9 cellular contexts compared by ENCODE assay signal in genomic region chr17:34378664-34379101, GRCh38. TPM values are rescaled to one million over a fixed set of nuclear protein-coding genes. Genes with fewer than 3 reads are reported as not detected.
DNase-seq lines count a peak whose midpoint lies in the region; ATAC-seq and TF ChIP-seq lines count a peak whose summit lies in the region.
"Had no signal": no experiment of that assay in that cellular context is flagged by ENCODE, and none has a peak within 500 bp of the region (broad histone marks: within the 10 kb centered on the region; RNA-seq: fewer than 3 reads in every experiment).

No MANE protein-coding gene starts in this region.

- peaks cover 4% of the 10 kb centered on the region for H3K36me3 Mint-ChIP-seq in activated CD8-positive, alpha-beta memory T cell treated with anti-CD3 and anti-CD28 coated beads, Interleukin-2, amount 10 ng/mL, durations not matched to agents 7 days and 5 days
- H3K36me3 Mint-ChIP-seq in glutamatergic neuron (ENCODE audit: unreplicated experiment) = no peaks in the 10 kb centered on the region

- H3K27me3 ChIP-seq in BLaER1 (no peaks in the 10 kb centered on the region), testis (no peaks in the 10 kb centered on the region)

- WGBS in testis, 2 donors = 46 to 58% methylated on average over 6 of the region's 6 CpGs

- peaks cover 3% of the 10 kb centered on the region for H3K27me3 Mint-ChIP-seq in activated CD8-positive, alpha-beta memory T cell treated with anti-CD3 and anti-CD28 coated beads, Interleukin-2, amount 10 ng/mL, durations not matched to agents 7 days and 5 days
- no peaks in the 10 kb centered on the region for H3K27me3 Mint-ChIP-seq in glutamatergic neuron (ENCODE audit: unreplicated experiment)

- no peak for TF ChIP-seq CTCF in glutamatergic neuron (IDR thresholded peaks at IDR 0.05; ENCODE audit: partially characterized antibody, unreplicated experiment)
- TF ChIP-seq CTCF in testis (IDR thresholded peaks at IDR 0.05) = no peak

- no peak for TF ChIP-seq POLR2A in testis (IDR thresholded peaks at IDR 0.05)

- peaks cover 68% of the 10 kb centered on the region for H3K4me1 Mint-ChIP-seq in activated CD8-positive, alpha-beta memory T cell treated with anti-CD3 and anti-CD28 coated beads, Interleukin-2, amount 10 ng/mL, durations not matched to agents 7 days and 5 days
- H3K4me1 Mint-ChIP-seq in glutamatergic neuron (ENCODE audit: low read depth, unreplicated experiment) = peaks cover 3% of the 10 kb centered on the region

- no peak overlapping the region for H3K4me3 ChIP-seq in BLaER1
- no peak overlapping the region for H3K4me3 ChIP-seq in testis

- H3K4me2 ChIP-seq in BLaER1 = peak overlapping the region; percentile 62

- ATAC-seq in GM19035 (IDR thresholded peaks at IDR 0.05; ENCODE audit: unreplicated experiment) (peak; percentile 78), HG03432 (IDR thresholded peaks at IDR 0.05; ENCODE audit: unreplicated experiment) (peak; percentile 75)
- peak; percentile 80 for ATAC-seq in activated CD8-positive, alpha-beta memory T cell treated with anti-CD3 and anti-CD28 coated beads, Interleukin-2, amount 10 ng/mL, durations not matched to agents 7 days and 5 days
- ATAC-seq: heart left ventricle had no signal

- peak overlapping the region; percentile 63 for H3K4me3 Mint-ChIP-seq in activated CD8-positive, alpha-beta memory T cell treated with anti-CD3 and anti-CD28 coated beads, Interleukin-2, amount 10 ng/mL, durations not matched to agents 7 days and 5 days
- H3K4me3 Mint-ChIP-seq in glutamatergic neuron (ENCODE audit: unreplicated experiment) = no peak overlapping the region

- intact Hi-C loops in testis (cut with DNase I; ENCODE audit: low total_unique reads) = no loop called here

- H3K9ac ChIP-seq in BLaER1 = no peak overlapping the region

- CTCF ChIA-PET in activated CD8-positive, alpha-beta memory T cell treated with anti-CD3 and anti-CD28 coated beads, Interleukin-2, amount 10 ng/mL, durations not matched to agents 7 days and 5 days (lab: Charles Lee) = interaction anchor here (0.8 to 2.8 kb wide), 8 partner anchors 9 to 178 kb away, joined by 3 to 38 read pairs (median 6); partner anchors contain the start of gene CCL1

- no peaks in the 10 kb centered on the region for H3K9me3 ChIP-seq in BLaER1
- no peaks in the 10 kb centered on the region for H3K9me3 ChIP-seq in testis
- H3K9me3 ChIP-seq: heart left ventricle had no signal

- H4K20me1 ChIP-seq in BLaER1 = no peaks in the 10 kb centered on the region

- no peak overlapping the region for H3K27ac ChIP-seq in BLaER1
- no peak overlapping the region for H3K27ac ChIP-seq in testis

- H3K36me3 ChIP-seq in BLaER1 (no peaks in the 10 kb centered on the region), testis (ENCODE audit: low read depth, missing control alignments) (no peaks in the 10 kb centered on the region)
- H3K36me3 ChIP-seq: heart left ventricle had no signal

- peaks cover 68% of the 10 kb centered on the region for H3K4me1 ChIP-seq in BLaER1
- no peaks in the 10 kb centered on the region for H3K4me1 ChIP-seq in testis

- H3K9me3 Mint-ChIP-seq in activated CD8-positive, alpha-beta memory T cell treated with anti-CD3 and anti-CD28 coated beads, Interleukin-2, amount 10 ng/mL, durations not matched to agents 7 days and 5 days (ENCODE audit: low read depth) = no peaks in the 10 kb centered on the region
- peaks cover 1% of the 10 kb centered on the region for H3K9me3 Mint-ChIP-seq in glutamatergic neuron (ENCODE audit: unreplicated experiment)

- peak; percentile 72 for DNase-seq in activated CD8-positive, alpha-beta memory T cell treated with anti-CD3 and anti-CD28 coated beads, Interleukin-2, amount 10 ng/mL, durations not matched to agents 7 days and 5 days
- no peak for DNase-seq in H4 (ENCODE audit: low spot score)
- DNase-seq in glutamatergic neuron = no peak
- DNase-seq in testis = no peak
- DNase-seq in hepatic stellate cell (ENCODE audit: low spot score) = no peak

- H3K27ac Mint-ChIP-seq in activated CD8-positive, alpha-beta memory T cell treated with anti-CD3 and anti-CD28 coated beads, Interleukin-2, amount 10 ng/mL, durations not matched to agents 7 days and 5 days = peak overlapping the region; percentile 85
- H3K27ac Mint-ChIP-seq in glutamatergic neuron (ENCODE audit: unreplicated experiment) = no peak overlapping the region

RNA-seq across cellular contexts. Expression of gene CCL1, which starts 15.7 kb away (rescaled TPM):
- 10 to 100 TPM in 1 of 2 experiments, under 1 TPM in 1; 0.73 to 25.6 TPM for total RNA-seq in activated CD8-positive, alpha-beta memory T cell treated with anti-CD3 and anti-CD28 coated beads, Interleukin-2, amount 10 ng/mL, durations not matched to agents 7 days and 5 days
- total RNA-seq in H4 (2014; rRNA removed; shearing (Covaris generic)) = not detected in 2 replicates
- total RNA-seq in glutamatergic neuron (ENCODE audit: unreplicated experiment) (not detected), testis (1 to 10 TPM in 1 of 2 donors, not detected in 1; 1.5 TPM)
- polyA plus RNA-seq in testis (ENCODE audit: insufficient read depth, low read depth, low replicate concordance) = not detected
- total RNA-seq: heart left ventricle had no signal
- polyA plus RNA-seq: heart left ventricle had no signal

RNA-seq across cellular contexts. Expression of gene CCL13, which starts 22.4 kb away (rescaled TPM):
- not detected for total RNA-seq in activated CD8-positive, alpha-beta memory T cell treated with anti-CD3 and anti-CD28 coated beads, Interleukin-2, amount 10 ng/mL, durations not matched to agents 7 days and 5 days
- not detected in 2 replicates for total RNA-seq in H4 (2014; rRNA removed; shearing (Covaris generic))
- total RNA-seq in glutamatergic neuron (ENCODE audit: unreplicated experiment) (not detected), testis (not detected)
- polyA plus RNA-seq in testis (ENCODE audit: insufficient read depth, low read depth, low replicate concordance) = 5.2 TPM

RNA-seq across cellular contexts. Expression of gene CCL8, which starts 59.4 kb away (rescaled TPM):
- total RNA-seq in activated CD8-positive, alpha-beta memory T cell treated with anti-CD3 and anti-CD28 coated beads, Interleukin-2, amount 10 ng/mL, durations not matched to agents 7 days and 5 days = not detected
- not detected in 2 replicates for total RNA-seq in H4 (2014; rRNA removed; shearing (Covaris generic))
- total RNA-seq in glutamatergic neuron (ENCODE audit: unreplicated experiment) = not detected
- under 1 TPM; 0.39 to 0.56 TPM for total RNA-seq in testis
- 5.0 TPM for polyA plus RNA-seq in testis (ENCODE audit: insufficient read depth, low read depth, low replicate concordance)
